In genomic region chr1:26431979-26432695, GRCh38 we compare ENCODE assay signal across 8 cellular contexts. TPM values are rescaled to one million over a fixed set of nuclear protein-coding genes. Genes with fewer than 3 reads are reported as not detected.
A peak's percentile ranks its signal among the peaks of the same experiment; 100 is the strongest.
DNase-seq lines count a peak whose midpoint lies in the region; ATAC-seq and TF ChIP-seq lines count a peak whose summit lies in the region.

DHDDS (plus strand) TSS chr1:26432321; CDS start chr1:26432946, 625 bp downstream.

- peak within 1 kb of the TSS; percentile 91 for H3K4me3 Mint-ChIP-seq in Calu3 (ENCODE audit: low read depth, unreplicated experiment)

- no peaks in the 10 kb centered on the region for H3F3A ChIP-seq in OCI-LY1 (ENCODE audit: insufficient read depth, low read length)

- no peaks in the 10 kb centered on the region for H3K27me3 ChIP-seq in HUES64 (ENCODE audit: insufficient read depth, low read length)
- no peaks in the 10 kb centered on the region for H3K27me3 ChIP-seq in OCI-LY1 (ENCODE audit: insufficient read depth, low read length)

- no peaks in the 10 kb centered on the region for H3K79me2 ChIP-seq in OCI-LY1 (ENCODE audit: insufficient read depth, low read length)

- no peaks in the 10 kb centered on the region for H3K9me2 ChIP-seq in OCI-LY1 (ENCODE audit: low read depth, low read length)

- H3K4me1 Mint-ChIP-seq in Calu3 (ENCODE audit: low read depth, unreplicated experiment), result no peaks in the 10 kb centered on the region

- peak within 1 kb of the TSS; percentile 95 for H3K27ac Mint-ChIP-seq in Calu3 (ENCODE audit: unreplicated experiment)

- CTCF ChIA-PET in Calu3 (lab: Charles Lee), result interaction anchor here (0.8 to 1.1 kb wide), 4 partner anchors 15 to 255 kb away, joined by 3 to 5 read pairs (median 3); partner anchors contain the start of gene CNKSR1

- no TSS peak for BruUV-seq in Calu3 (replicated peaks; lab: Mats Ljungman, UMichigan)

- no peaks in the 10 kb centered on the region for H3K9me3 Mint-ChIP-seq in Calu3 (ENCODE audit: low read depth, unreplicated experiment)

- H2AFZ ChIP-seq in OCI-LY1 (ENCODE audit: low read length), result no peak within 1 kb of the TSS

- no peaks in the 10 kb centered on the region for H3K27me3 Mint-ChIP-seq in Calu3 (ENCODE audit: unreplicated experiment)

- ATAC-seq in GM21447 (IDR thresholded peaks at IDR 0.05; ENCODE audit: unreplicated experiment), result peak; percentile 95

- H3K4me1 ChIP-seq in HUES64 (ENCODE audit: insufficient read depth, low read length), result peaks cover 20% of the 10 kb centered on the region
- peaks cover 20% of the 10 kb centered on the region for H3K4me1 ChIP-seq in OCI-LY1 (ENCODE audit: insufficient read depth, low read length, severe bottlenecking)

- DNase-seq in Calu3, result peak; percentile 95
- DNase-seq in activated CD8-positive, alpha-beta memory T cell treated with anti-CD3 and anti-CD28 coated beads, Interleukin-2, amount 50 U/mL, for 4 hours, result peak; percentile 99
- DNase-seq in midbrain (lab: John Stamatoyannopoulos, UW), result peak; percentile 99
- DNase-seq in stimulated activated CD8-positive, alpha-beta memory T cell treated with anti-CD3 and anti-CD28 coated beads, Interleukin-2, amount 100 ng/mL, for 1 hour (ENCODE audit: low read depth in 2 of 2), result peak; percentile 97

- H3K4me2 ChIP-seq in OCI-LY1 (ENCODE audit: low read length), result peak within 1 kb of the TSS; percentile 85

- intact Hi-C loops in Calu3 (cut with micrococcal nuclease; ENCODE audit: unreplicated experiment), result no loop called here

- H4K20me1 ChIP-seq in OCI-LY1 (ENCODE audit: insufficient read depth, low read length), result no peaks in the 10 kb centered on the region

- WGBS in HUES64, result under 1% methylated on average over 45 of the region's 45 CpGs

- H3K36me3 ChIP-seq in HUES64 (ENCODE audit: insufficient read depth, low read length) (peaks cover 43% of the 10 kb centered on the region), OCI-LY1 (ENCODE audit: insufficient read depth, low read length) (peaks cover 12% of the 10 kb centered on the region; the same call in 1 of the 2 replicates)

- H3K36me3 Mint-ChIP-seq in Calu3 (ENCODE audit: insufficient read depth, unreplicated experiment), result peaks cover 18% of the 10 kb centered on the region

- H3K27ac ChIP-seq in HUES64 (ENCODE audit: low read depth, low read length), result peak within 1 kb of the TSS; percentile 91
- no peak within 1 kb of the TSS for H3K27ac ChIP-seq in OCI-LY1 (ENCODE audit: low read depth, low read length, poor library complexity, severe bottlenecking)

- in situ Hi-C loops in endometrial microvascular endothelial cells (cut with HindIII; ENCODE audit: inconsistent ontology term, low pct_unique_long_range_greater_than_20kb, low sequenced_read_pairs), result no loop called here

- H3K9ac ChIP-seq in HUES64 (ENCODE audit: low read depth, low read length) (peak within 1 kb of the TSS; percentile 77), OCI-LY1 (ENCODE audit: low read length) (peak within 1 kb of the TSS; percentile 85)

- H3K9me3 ChIP-seq in HUES64 (ENCODE audit: insufficient read depth, low read depth, low read length), result no peaks in the 10 kb centered on the region
- no peaks in the 10 kb centered on the region for H3K9me3 ChIP-seq in OCI-LY1 (ENCODE audit: low read length)

- H3K4me3 ChIP-seq in HUES64 (ENCODE audit: low read length) (peak within 1 kb of the TSS; percentile 83), OCI-LY1 (ENCODE audit: low read depth, low read length, poor library complexity, severe bottlenecking) (peak within 1 kb of the TSS; percentile 88)

- no peak for TF ChIP-seq CTCF in Calu3 (IDR thresholded peaks at IDR 0.05; ENCODE audit: unreplicated experiment)
- no peak for TF ChIP-seq CTCF in OCI-LY1 (IDR thresholded peaks at IDR 0.05; ENCODE audit: low read length)

RNA-seq across cellular contexts. Expression of gene DHDDS, which starts in this region (rescaled TPM):
- total RNA-seq in Calu3 (2022) (32.8 and 42.8 TPM in 2 replicates), endometrial microvascular endothelial cells (ENCODE audit: inconsistent ontology term) (65.2 TPM)
- 27.5 TPM for polyA plus RNA-seq in HUES64 (2013, experiment 1 of 2)
- polyA plus RNA-seq in HUES64 (2013, experiment 2 of 2), result 26.1 TPM
